22 cellular contexts compared by ENCODE assay signal in genomic region chr4:98879515-98879914, GRCh38.
"Had no signal": no experiment of that assay in that cellular context is flagged by ENCODE, and none has a peak within 500 bp of the region (broad histone marks: within the 10 kb centered on the region; RNA-seq: fewer than 3 reads in every experiment).

No MANE protein-coding gene starts in this region.

- H3K27me3 ChIP-seq: dorsolateral prefrontal cortex, neural progenitor cell, ovary, suprapubic skin, thyroid gland, uterus had no signal

- H3K36me3 ChIP-seq: ovary, uterus had no signal

- H3K9me3 Mint-ChIP-seq: natural killer cell treated with Interleukin-12 subunit alpha and Interleukin-12 subunit beta and Interleukin-15 and Interleukin-18, amount 100 ng/mL, for 72 hours; neural progenitor cell; type B pancreatic cell had no signal

- H3K4me3 Mint-ChIP-seq: natural killer cell treated with Interleukin-12 subunit alpha and Interleukin-12 subunit beta and Interleukin-15 and Interleukin-18, amount 100 ng/mL, for 72 hours; neural progenitor cell; type B pancreatic cell had no signal

- H3K4me3 ChIP-seq: dorsolateral prefrontal cortex, lung, neural progenitor cell, ovary, suprapubic skin, thyroid gland, uterus had no signal

- H3K27ac Mint-ChIP-seq: neural progenitor cell, type B pancreatic cell had no signal

- H3K27me3 Mint-ChIP-seq: natural killer cell treated with Interleukin-12 subunit alpha and Interleukin-12 subunit beta and Interleukin-15 and Interleukin-18, amount 100 ng/mL, for 72 hours; type B pancreatic cell had no signal

- H3K27ac ChIP-seq: dorsolateral prefrontal cortex, neural progenitor cell, ovary, suprapubic skin, thyroid gland, uterus had no signal

- DNase-seq: dorsolateral prefrontal cortex; effector CD8-positive, alpha-beta T cell; foreskin melanocyte; head of caudate nucleus; hippocampal formation; left colon; left ventricle myocardium superior; mesenchymal stem cell; midbrain; nucleus accumbens; ovary; right cardiac atrium; small intestine; stimulated activated CD4-positive, alpha-beta T cell treated with anti-CD3 and anti-CD28 coated beads, Interleukin-12 subunit alpha, Interleukin-12 subunit beta, amount 100 ng/mL, for 4 hours; stimulated activated naive CD8-positive, alpha-beta T cell treated with anti-CD3 and anti-CD28 coated beads, Interleukin-15, Interleukin-2, amounts not matched to agents 100 U/mL and 50 U/mL, for 24 hours; thyroid gland; uterus had no signal

- ATAC-seq: left colon; left ventricle myocardium superior; natural killer cell treated with Interleukin-12 subunit alpha and Interleukin-12 subunit beta and Interleukin-15 and Interleukin-18, amount 100 ng/mL, for 72 hours; right cardiac atrium; stimulated activated naive CD8-positive, alpha-beta T cell treated with anti-CD3 and anti-CD28 coated beads, Interleukin-15, Interleukin-2, amounts not matched to agents 100 U/mL and 50 U/mL, for 24 hours had no signal

- H3K9me3 ChIP-seq: ovary, suprapubic skin, thyroid gland, uterus had no signal

- H3K4me1 ChIP-seq: neural progenitor cell, suprapubic skin, thyroid gland, uterus had no signal

- H3K4me1 Mint-ChIP-seq: neural progenitor cell had no signal
